Comparison of ENCODE assay signal across 9 cellular contexts in genomic region chr11:76680517-76681425, GRCh38. TPM values are rescaled to one million over a fixed set of nuclear protein-coding genes. Genes with fewer than 3 reads are reported as not detected.
DNase-seq lines count a peak whose midpoint lies in the region; ATAC-seq and TF ChIP-seq lines count a peak whose summit lies in the region.
"Had no signal": no experiment of that assay in that cellular context is flagged by ENCODE, and none has a peak within 500 bp of the region (broad histone marks: within the 10 kb centered on the region; RNA-seq: fewer than 3 reads in every experiment).

No MANE protein-coding gene starts in this region.

- TF ChIP-seq CTCF in GM12864 (IDR thresholded peaks at IDR 0.05; ENCODE audit: low read depth, low read length, missing control alignments) (peak; percentile 82), RWPE2 (IDR thresholded peaks at IDR 0.05; ENCODE audit: poor library complexity, severe bottlenecking) (peak; percentile 83), foreskin keratinocyte (conservative IDR thresholded peaks at IDR 0.05) (peak; percentile 88), osteocyte (IDR thresholded peaks at IDR 0.05) (peak; percentile 95), upper lobe of left lung (IDR thresholded peaks at IDR 0.05) (peak; percentile 68 to 83 (median 76))

- H3K4me1 ChIP-seq in RWPE2 (ENCODE audit: insufficient read depth, poor library complexity, severe bottlenecking), result no peaks in the 10 kb centered on the region
- no peaks in the 10 kb centered on the region for H3K4me1 ChIP-seq in foreskin keratinocyte
- peaks cover 0 to 11% (median 4%) of the 10 kb centered on the region in 4 donors for H3K4me1 ChIP-seq in upper lobe of left lung

- H3K36me3 ChIP-seq in RWPE2 (ENCODE audit: low read depth) (no peaks in the 10 kb centered on the region), upper lobe of left lung (no peaks in the 10 kb centered on the region)

- H3K36me3 Mint-ChIP-seq in activated T-helper 2 cell treated with anti-CD3 and anti-CD28 coated beads, Interferon-gamma antibody, Interleukin-2, Interleukin-4, amounts not matched to agents 10 μg/mL and 5 μg/mL and 100 μg/mL, durations not matched to agents 14 hours and 24 hours and 36 hours (ENCODE audit: low read depth), result no peaks in the 10 kb centered on the region
- H3K36me3 Mint-ChIP-seq in osteocyte (ENCODE audit: unreplicated experiment), result no peaks in the 10 kb centered on the region

- no peak for TF ChIP-seq POLR2A in upper lobe of left lung (IDR thresholded peaks at IDR 0.05)

- peaks cover 40% of the 10 kb centered on the region for H3K4me1 Mint-ChIP-seq in activated T-helper 2 cell treated with anti-CD3 and anti-CD28 coated beads, Interferon-gamma antibody, Interleukin-2, Interleukin-4, amounts not matched to agents 10 μg/mL and 5 μg/mL and 100 μg/mL, durations not matched to agents 14 hours and 24 hours and 36 hours (ENCODE audit: low read depth)
- H3K4me1 Mint-ChIP-seq in osteocyte (ENCODE audit: unreplicated experiment), result peaks cover 7% of the 10 kb centered on the region

- ATAC-seq in RWPE2 (ENCODE audit: low read depth) (peak; percentile 67; the same call in 2 of the 3 replicates), foreskin keratinocyte (peak; percentile 63), upper lobe of left lung (ENCODE audit: low FRiP score in 2 of 2) (peak in 1 of 2 donors; percentile 82), HG03378 (IDR thresholded peaks at IDR 0.05; ENCODE audit: unreplicated experiment) (no peak)

- H3K27ac Mint-ChIP-seq in activated T-helper 2 cell treated with anti-CD3 and anti-CD28 coated beads, Interferon-gamma antibody, Interleukin-2, Interleukin-4, amounts not matched to agents 10 μg/mL and 5 μg/mL and 100 μg/mL, durations not matched to agents 14 hours and 24 hours and 36 hours, result no peak overlapping the region
- no peak overlapping the region for H3K27ac Mint-ChIP-seq in osteocyte (ENCODE audit: unreplicated experiment)

- H3K27me3 ChIP-seq in RWPE2 (ENCODE audit: insufficient read depth, poor library complexity, severe bottlenecking) (no peaks in the 10 kb centered on the region), foreskin keratinocyte (peaks cover 3% of the 10 kb centered on the region), upper lobe of left lung (no peaks in the 10 kb centered on the region)

- DNase-seq in GM12864 (ENCODE audit: low read depth), result no peak
- DNase-seq in Kasumi-1 (lab: John Stamatoyannopoulos, UW), result peak; percentile 62 to 78
- no peak for DNase-seq in RWPE2 (ENCODE audit: low spot score)
- peak; percentile 60 for DNase-seq in activated T-helper 2 cell treated with anti-CD3 and anti-CD28 coated beads, Interferon-gamma antibody, Interleukin-2, Interleukin-4, amounts not matched to agents 10 μg/mL and 5 μg/mL and 100 μg/mL, durations not matched to agents 14 hours and 24 hours and 36 hours (ENCODE audit: low spot score)
- DNase-seq in foreskin keratinocyte, result peak in 1 of 2 donors; percentile 12
- peak; percentile 90 for DNase-seq in osteocyte (ENCODE audit: extremely low spot score, unreplicated experiment)
- DNase-seq in upper lobe of left lung, result peak; percentile 56 to 82

- no peaks in the 10 kb centered on the region for H3K9me3 Mint-ChIP-seq in activated T-helper 2 cell treated with anti-CD3 and anti-CD28 coated beads, Interferon-gamma antibody, Interleukin-2, Interleukin-4, amounts not matched to agents 10 μg/mL and 5 μg/mL and 100 μg/mL, durations not matched to agents 14 hours and 24 hours and 36 hours
- no peaks in the 10 kb centered on the region for H3K9me3 Mint-ChIP-seq in osteocyte (ENCODE audit: unreplicated experiment)

- 31 to 81% methylated on average over 4 to 22 of the region's 22 CpGs for WGBS in upper lobe of left lung, 2 donors

- no peak overlapping the region for H3K27ac ChIP-seq in RWPE2 (ENCODE audit: poor library complexity, severe bottlenecking)
- H3K27ac ChIP-seq in foreskin keratinocyte, result no peak overlapping the region
- no peak overlapping the region for H3K27ac ChIP-seq in upper lobe of left lung
- H3K27ac ChIP-seq: epithelial cell of prostate had no signal

- H3K4me3 ChIP-seq in GM12864 (ENCODE audit: low read depth, low read length) (no peak overlapping the region), RWPE2 (ENCODE audit: severe bottlenecking) (no peak overlapping the region), upper lobe of left lung (no peak overlapping the region)

- no peak overlapping the region for H3K4me3 Mint-ChIP-seq in activated T-helper 2 cell treated with anti-CD3 and anti-CD28 coated beads, Interferon-gamma antibody, Interleukin-2, Interleukin-4, amounts not matched to agents 10 μg/mL and 5 μg/mL and 100 μg/mL, durations not matched to agents 14 hours and 24 hours and 36 hours (ENCODE audit: low read depth)
- no peak overlapping the region for H3K4me3 Mint-ChIP-seq in osteocyte (ENCODE audit: unreplicated experiment)

- no peaks in the 10 kb centered on the region for H3K9me3 ChIP-seq in RWPE2 (ENCODE audit: severe bottlenecking)
- peaks cover 0 to 6% (median 0%) of the 10 kb centered on the region in 4 donors for H3K9me3 ChIP-seq in upper lobe of left lung

- intact Hi-C loops in activated T-helper 2 cell treated with anti-CD3 and anti-CD28 coated beads, Interferon-gamma antibody, Interleukin-2, Interleukin-4, amounts not matched to agents 10 μg/mL and 5 μg/mL and 100 μg/mL, durations not matched to agents 14 hours and 24 hours and 36 hours (cut with micrococcal nuclease), result loop anchor here (1.0 to 5.0 kb wide), 3 partner anchors 129 to 473 kb away; partner anchors contain the start of genes GVQW3, THAP12 and WNT11

- no peaks in the 10 kb centered on the region for H3K27me3 Mint-ChIP-seq in activated T-helper 2 cell treated with anti-CD3 and anti-CD28 coated beads, Interferon-gamma antibody, Interleukin-2, Interleukin-4, amounts not matched to agents 10 μg/mL and 5 μg/mL and 100 μg/mL, durations not matched to agents 14 hours and 24 hours and 36 hours (ENCODE audit: low read depth)
- peaks cover 8% of the 10 kb centered on the region for H3K27me3 Mint-ChIP-seq in osteocyte (ENCODE audit: unreplicated experiment)

- TF ChIP-seq EP300 in upper lobe of left lung (IDR thresholded peaks at IDR 0.05), result no peak

RNA-seq across cellular contexts. Expression of gene LRRC32, which starts 10.2 kb away (rescaled TPM):
- 26.5 and 26.7 TPM in 2 replicates for total RNA-seq in activated T-helper 2 cell treated with anti-CD3 and anti-CD28 coated beads, Interferon-gamma antibody, Interleukin-2, Interleukin-4, amounts not matched to agents 10 μg/mL and 5 μg/mL and 100 μg/mL, durations not matched to agents 14 hours and 24 hours and 36 hours
- total RNA-seq in foreskin keratinocyte (0.03 TPM in 1 of 2 replicates, not detected in the other), osteocyte (35.6 and 39.6 TPM in 2 replicates), upper lobe of left lung (100 to 1,000 TPM in 1 of 6 donors, 10 to 100 TPM in 5; 41.3 to 118 (median 60.3) TPM)
- 0.10 TPM in 1 of 2 replicates, not detected in the other for polyA plus RNA-seq in foreskin keratinocyte

Comparison
In these comparisons a context has a peak if more than half of its experiments do, and no peak if none do; other contexts are left out.
1. DNase-seq: peak in Kasumi-1 (2 of 2), activated T-helper 2 cell treated with anti-CD3 and anti-CD28 coated beads, Interferon-gamma antibody, Interleukin-2, Interleukin-4, amounts not matched to agents 10 μg/mL and 5 μg/mL and 100 μg/mL, durations not matched to agents 14 hours and 24 hours and 36 hours (single experiment), osteocyte (single experiment) and upper lobe of left lung (2 of 2); none in GM12864 (single experiment) and RWPE2 (single experiment).
2. RNA of gene LRRC32, which starts 10.2 kb away (total RNA-seq): 41.3 to 118 TPM in upper lobe of left lung, 35.6 to 39.6 TPM in osteocyte and 26.5 to 26.7 TPM in activated T-helper 2 cell treated with anti-CD3 and anti-CD28 coated beads, Interferon-gamma antibody, Interleukin-2, Interleukin-4, amounts not matched to agents 10 μg/mL and 5 μg/mL and 100 μg/mL, durations not matched to agents 14 hours and 24 hours and 36 hours; 0.03 TPM in foreskin keratinocyte; every median in the first group is over 10 times any median in the second.
3. Peak in every context shown above with its lines, with median percentiles within 50 percentile points of each other: CTCF ChIP-seq.